17 cellular contexts compared by ENCODE assay signal in genomic region chr5:75089137-75089536, GRCh38. TPM values are rescaled to one million over a fixed set of nuclear protein-coding genes. Genes with fewer than 3 reads are reported as not detected.
A peak's percentile ranks its signal among the peaks of the same experiment; 100 is the strongest.
DNase-seq lines count a peak whose midpoint lies in the region; ATAC-seq and TF ChIP-seq lines count a peak whose summit lies in the region.
"Had no signal": no experiment of that assay in that cellular context is flagged by ENCODE, and none has a peak within 500 bp of the region (broad histone marks: within the 10 kb centered on the region; RNA-seq: fewer than 3 reads in every experiment).

No MANE protein-coding gene starts in this region.

- H3K79me2 ChIP-seq in mesendoderm (ENCODE audit: control insufficient read depth, insufficient read depth, low read length) (no peaks in the 10 kb centered on the region), GM23338 (replicated peaks; ENCODE audit: insufficient read depth) (no peaks in the 10 kb centered on the region)

- H3K4me2 ChIP-seq in mesendoderm (ENCODE audit: low read length) (no peak overlapping the region), GM23338 (no peak overlapping the region)
- H3K4me2 ChIP-seq: SK-N-SH had no signal

- H3K9ac ChIP-seq in mesendoderm (ENCODE audit: low read length): no peak overlapping the region
- H3K9ac ChIP-seq: SK-N-SH had no signal

- no peaks in the 10 kb centered on the region for H4K20me1 ChIP-seq in GM23338 (replicated peaks; ENCODE audit: insufficient read depth)

- H3K36me3 ChIP-seq in mesendoderm (ENCODE audit: control insufficient read depth, insufficient read depth, low read length): no peaks in the 10 kb centered on the region
- H3K36me3 ChIP-seq in GM23338 (ENCODE audit: insufficient read depth): no peaks in the 10 kb centered on the region
- H3K36me3 ChIP-seq: esophagus squamous epithelium, MG63 had no signal

- no peak overlapping the region; the same call in 1 of the 2 replicates for H2AFZ ChIP-seq in GM23338

- no peak overlapping the region for H4K5ac ChIP-seq in mesendoderm (ENCODE audit: low read length)

- no peak overlapping the region for H3K27ac ChIP-seq in mesendoderm (ENCODE audit: low read depth, low read length)
- H3K27ac ChIP-seq in dorsolateral prefrontal cortex: no peak overlapping the region
- H3K27ac ChIP-seq in GM23338 (ENCODE audit: low read depth): no peak overlapping the region
- H3K27ac ChIP-seq: esophagus squamous epithelium had no signal

- H3K4me3 Mint-ChIP-seq in activated T-cell treated with anti-CD3 and anti-CD28 coated beads, Interleukin-2, amount 50 U/mL, for 72 hours: no peak overlapping the region
- H3K4me3 Mint-ChIP-seq in GM23338: no peak overlapping the region
- H3K4me3 Mint-ChIP-seq: activated CD8-positive, alpha-beta memory T cell treated with anti-CD3 and anti-CD28 coated beads, Interleukin-2, amount 10 ng/mL, durations not matched to agents 7 days and 5 days had no signal

- no peaks in the 10 kb centered on the region for H3K79me1 ChIP-seq in mesendoderm (ENCODE audit: low read length)

- no peak overlapping the region for H3K4ac ChIP-seq in mesendoderm (ENCODE audit: low read depth, low read length)

- no peak overlapping the region for H4K8ac ChIP-seq in mesendoderm (ENCODE audit: low read depth, low read length)

- no peaks in the 10 kb centered on the region for H3K27me3 Mint-ChIP-seq in activated T-cell treated with anti-CD3 and anti-CD28 coated beads, Interleukin-2, amount 50 U/mL, for 72 hours (ENCODE audit: low read depth)
- no peaks in the 10 kb centered on the region for H3K27me3 Mint-ChIP-seq in GM23338 (ENCODE audit: insufficient read depth, low read depth, poor library complexity)

- H3K56ac ChIP-seq in mesendoderm (ENCODE audit: low read length): no peak overlapping the region

- no peak overlapping the region for H2BK15ac ChIP-seq in mesendoderm (replicated peaks; ENCODE audit: low read depth)

- no peaks in the 10 kb centered on the region for H3K9me2 ChIP-seq in GM23338 (ENCODE audit: insufficient read depth)
- H3K9me2 ChIP-seq: SK-N-SH had no signal

- no peak overlapping the region for H3K27ac Mint-ChIP-seq in activated T-cell treated with anti-CD3 and anti-CD28 coated beads, Interleukin-2, amount 50 U/mL, for 72 hours
- H3K27ac Mint-ChIP-seq in GM23338: no peak overlapping the region
- H3K27ac Mint-ChIP-seq: activated CD8-positive, alpha-beta memory T cell treated with anti-CD3 and anti-CD28 coated beads, Interleukin-2, amount 10 ng/mL, durations not matched to agents 7 days and 5 days had no signal

- H3K4me3 ChIP-seq in mesendoderm (ENCODE audit: low read length) (no peak overlapping the region), dorsolateral prefrontal cortex (no peak overlapping the region), GM23338 (no peak overlapping the region)
- H3K4me3 ChIP-seq: esophagus squamous epithelium, MG63 had no signal

- TF ChIP-seq CTCF in dorsolateral prefrontal cortex (IDR thresholded peaks at IDR 0.05 in 54 of 56, conservative IDR thresholded peaks at IDR 0.05 in 2 of 56; ENCODE audit: low read depth in 1 of 56, partially characterized antibody in 56 of 56): no peak
- TF ChIP-seq CTCF in GM23338 (conservative IDR thresholded peaks at IDR 0.05; ENCODE audit: low read depth in 2 of 2): no peak

- ATAC-seq in activated T-cell treated with anti-CD3 and anti-CD28 coated beads, Interleukin-2, amount 50 U/mL, for 72 hours (replicated peaks in 1 of 2): peak; percentile 96 to 97
- ATAC-seq in HG03432 (IDR thresholded peaks at IDR 0.05; ENCODE audit: unreplicated experiment) (no peak), GM23338 (no peak)
- ATAC-seq: activated CD8-positive, alpha-beta memory T cell treated with anti-CD3 and anti-CD28 coated beads, Interleukin-2, amount 10 ng/mL, durations not matched to agents 7 days and 5 days had no signal

- DNase-seq in stimulated activated CD4-positive, alpha-beta T cell treated with anti-CD3 and anti-CD28 coated beads, Interleukin-1b, Interleukin-23, amount 100 ng/mL, for 48 hours: peak; percentile 53
- DNase-seq in stimulated activated CD4-positive, alpha-beta T cell treated with anti-CD3 and anti-CD28 coated beads, Interleukin-12 subunit alpha, Interleukin-12 subunit beta, amount 100 ng/mL, for 4 hours: no peak
- peak; percentile 31 to 65 for DNase-seq in activated T-cell treated with anti-CD3 and anti-CD28 coated beads, Interleukin-2, amount 50 U/mL, for 72 hours
- peak; percentile 22 for DNase-seq in mesendoderm
- DNase-seq in superior temporal gyrus (ENCODE audit: extremely low spot score): no peak
- DNase-seq in dorsolateral prefrontal cortex: no peak
- no peak for DNase-seq in GM23338 (ENCODE audit: low spot score)
- DNase-seq: activated CD8-positive, alpha-beta memory T cell treated with anti-CD3 and anti-CD28 coated beads, Interleukin-2, amount 10 ng/mL, durations not matched to agents 7 days and 5 days; AML-193; amygdala; esophagus squamous epithelium; MG63; NCI-H187; NCI-H510A treated with DMSO at 0.1 percent for 48 hours; SK-N-SH; trophoblast cell had no signal

- H3K4me1 ChIP-seq in mesendoderm (ENCODE audit: control insufficient read depth, low read depth, low read length) (peaks cover 7% of the 10 kb centered on the region), GM23338 (ENCODE audit: insufficient read depth) (no peaks in the 10 kb centered on the region)
- H3K4me1 ChIP-seq: esophagus squamous epithelium had no signal

- H3K23ac ChIP-seq in mesendoderm (ENCODE audit: low read length): no peak overlapping the region

- no peak overlapping the region for H2BK5ac ChIP-seq in mesendoderm (ENCODE audit: low read length)

- intact Hi-C loops in dorsolateral prefrontal cortex (cut with DNase I): no loop called here

- peaks cover 0 to 5% of the 10 kb centered on the region in 2 donors for H3K9me3 Mint-ChIP-seq in activated T-cell treated with anti-CD3 and anti-CD28 coated beads, Interleukin-2, amount 50 U/mL, for 72 hours
- H3K9me3 Mint-ChIP-seq in GM23338: no peaks in the 10 kb centered on the region

- H2BK120ac ChIP-seq in mesendoderm (ENCODE audit: low read depth, low read length): no peak overlapping the region

- no CpG with 5 or more reads among the region's 1 CpG for WGBS in mesendoderm (ENCODE audit: extremely low coverage, insufficient coverage, low lambda C conversion rate)

- H3K27me3 ChIP-seq in mesendoderm (ENCODE audit: insufficient read depth, low read length, poor library complexity) (no peaks in the 10 kb centered on the region), dorsolateral prefrontal cortex (no peaks in the 10 kb centered on the region), GM23338 (ENCODE audit: insufficient read depth) (no peaks in the 10 kb centered on the region)
- H3K27me3 ChIP-seq: esophagus squamous epithelium, MG63 had no signal

- H2AK5ac ChIP-seq in mesendoderm (ENCODE audit: low read length): no peak overlapping the region

- no peak overlapping the region for H3K18ac ChIP-seq in mesendoderm (ENCODE audit: low read length)

- H3K4me1 Mint-ChIP-seq in activated T-cell treated with anti-CD3 and anti-CD28 coated beads, Interleukin-2, amount 50 U/mL, for 72 hours (ENCODE audit: low read depth): peaks cover 24% of the 10 kb centered on the region
- no peaks in the 10 kb centered on the region for H3K4me1 Mint-ChIP-seq in GM23338

- no peaks in the 10 kb centered on the region for H3F3A ChIP-seq in GM23338 (replicated peaks; ENCODE audit: low read depth)

- H3K36me3 Mint-ChIP-seq in activated T-cell treated with anti-CD3 and anti-CD28 coated beads, Interleukin-2, amount 50 U/mL, for 72 hours (ENCODE audit: insufficient read depth in 2 of 2): no peaks in the 10 kb centered on the region
- no peaks in the 10 kb centered on the region for H3K36me3 Mint-ChIP-seq in GM23338 (ENCODE audit: low read depth)
- H3K36me3 Mint-ChIP-seq: activated CD8-positive, alpha-beta memory T cell treated with anti-CD3 and anti-CD28 coated beads, Interleukin-2, amount 10 ng/mL, durations not matched to agents 7 days and 5 days had no signal

TF ChIP-seq in GM23338, 12 proteins besides CTCF, POLR2A, EP300 and RAD21 (continues in another document):
- TF ChIP-seq CREB1 (CRISPR knock-in tag; IDR thresholded peaks at IDR 0.05; ENCODE audit: low read depth) (no peak), EZH2 (IDR thresholded peaks at IDR 0.05; ENCODE audit: low read depth, unreplicated experiment) (no peak), STAT1 (IDR thresholded peaks at IDR 0.05; ENCODE audit: unreplicated experiment) (no peak), NANOG (IDR thresholded peaks at IDR 0.05; ENCODE audit: borderline replicate concordance) (no peak), EZH2phosphoT487 (IDR thresholded peaks at IDR 0.05; ENCODE audit: unreplicated experiment) (no peak), ZNF331 (CRISPR knock-in tag; IDR thresholded peaks at IDR 0.05; ENCODE audit: low read depth) (no peak), POLR2AphosphoS5 (IDR thresholded peaks at IDR 0.05; ENCODE audit: low read depth) (no peak), JUNB (IDR thresholded peaks at IDR 0.05; ENCODE audit: unreplicated experiment) (no peak)

RNA-seq across cellular contexts. Expression of gene GCNT4, which starts 36.8 kb away (rescaled TPM):
- total RNA-seq in activated T-cell treated with anti-CD3 and anti-CD28 coated beads, Interleukin-2, amount 50 U/mL, for 72 hours: 1 to 10 TPM; 3.2 to 4.5 TPM
- polyA plus RNA-seq in mesendoderm (2013, experiment 1 of 2): 13.6 TPM
- 13.4 TPM for polyA plus RNA-seq in mesendoderm (2013, experiment 2 of 2)
- 10 to 100 TPM in 13 of 120 experiments, 1 to 10 TPM in 107; 3.1 to 13.5 (median 7.1) TPM for total RNA-seq in dorsolateral prefrontal cortex
- total RNA-seq in GM23338 (2014; rRNA removed; shearing (Covaris generic)): 3.3 and 5.4 TPM in 2 replicates
- polyA plus RNA-seq in GM23338 (2016; fragmentation: Nextera tagmentation; extraction: Ambion mirVana): 1.4 and 2.5 TPM in 2 replicates

Comparison
In these comparisons a context has a peak if more than half of its experiments do, and no peak if none do; other contexts are left out.
1. DNase-seq: peak in stimulated activated CD4-positive, alpha-beta T cell treated with anti-CD3 and anti-CD28 coated beads, Interleukin-1b, Interleukin-23, amount 100 ng/mL, for 48 hours (single experiment), activated T-cell treated with anti-CD3 and anti-CD28 coated beads, Interleukin-2, amount 50 U/mL, for 72 hours (2 of 2) and mesendoderm (single experiment); none in stimulated activated CD4-positive, alpha-beta T cell treated with anti-CD3 and anti-CD28 coated beads, Interleukin-12 subunit alpha, Interleukin-12 subunit beta, amount 100 ng/mL, for 4 hours (single experiment), superior temporal gyrus (single experiment), dorsolateral prefrontal cortex (0 of 10) and GM23338 (single experiment).
2. ATAC-seq: peak in activated T-cell treated with anti-CD3 and anti-CD28 coated beads, Interleukin-2, amount 50 U/mL, for 72 hours (2 of 2); none in HG03432 (single experiment) and GM23338 (single experiment).